In the genomic region with DNA sequence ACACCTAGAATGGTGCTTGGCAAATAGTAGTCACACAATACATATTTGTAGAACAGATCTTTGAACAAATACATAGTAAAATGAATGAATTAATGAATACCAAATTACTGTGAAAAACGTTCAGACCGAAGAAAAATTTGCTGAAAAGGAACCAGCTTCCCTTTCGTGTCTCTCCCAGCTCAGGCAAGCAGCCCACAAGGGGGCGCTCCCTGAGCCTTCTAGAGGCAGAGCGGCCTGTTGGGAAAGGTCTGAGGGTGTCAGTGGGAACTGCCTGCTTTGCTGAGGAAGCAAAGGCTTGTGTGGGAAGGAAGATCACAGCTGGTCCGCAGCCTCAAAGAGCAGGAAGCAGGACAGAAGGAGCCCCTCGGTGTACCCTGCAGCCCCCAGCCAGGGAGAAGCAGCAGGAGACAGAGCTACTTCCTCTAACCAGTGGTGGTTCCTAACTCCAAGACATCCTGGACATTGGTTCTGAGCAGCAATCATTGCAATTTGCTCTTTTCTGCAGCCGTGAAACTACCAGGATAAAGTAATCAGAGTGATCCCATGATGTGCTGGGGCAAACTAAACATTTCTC, we compare ENCODE assay signal across 1 cellular context.
TF ChIP-seq lines count a peak whose summit lies in the region.

No MANE protein-coding gene starts in this region.

TF ChIP-seq in K562, 482 proteins besides CTCF, POLR2A, EP300 and RAD21 (continued from another document):
- TF ChIP-seq ATF6 (CRISPR knock-in tag; IDR thresholded peaks at IDR 0.05) (no peak), SRSF9 (IDR thresholded peaks at IDR 0.05; ENCODE audit: borderline replicate concordance, low read depth, low read length) (no peak)
